In the genomic region with DNA sequence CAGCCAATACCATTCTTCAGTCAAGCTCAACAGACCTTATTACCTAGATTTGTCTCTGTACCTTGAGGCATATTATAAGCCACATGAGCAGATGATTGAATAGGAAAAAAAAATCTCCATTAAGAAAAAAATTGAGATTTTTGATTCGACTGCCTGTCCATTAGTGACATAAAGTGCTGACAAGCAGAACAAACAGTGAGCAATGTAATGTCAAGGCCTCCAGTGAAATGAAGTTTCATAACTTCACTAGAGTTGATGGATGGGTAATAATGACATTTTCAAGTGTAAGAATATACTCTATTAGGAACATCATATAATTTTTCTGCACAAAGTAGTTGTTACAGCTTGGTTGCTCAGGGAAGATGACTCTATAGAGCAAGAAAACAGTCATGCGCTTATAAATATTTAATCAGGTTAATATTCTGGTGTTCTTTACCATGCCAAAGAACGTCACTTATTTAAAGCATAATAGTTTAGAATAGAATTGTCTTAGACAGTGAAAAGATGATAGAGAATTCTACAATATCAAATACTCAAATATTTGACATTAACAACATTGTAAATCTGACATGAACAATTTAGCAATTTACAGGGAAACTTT, we compare ENCODE assay signal across 31 cellular contexts.
"Had no signal": no experiment of that assay in that cellular context is flagged by ENCODE, and none has a peak within 500 bp of the region (broad histone marks: within the 10 kb centered on the region; RNA-seq: fewer than 3 reads in every experiment).

No MANE protein-coding gene starts in this region.

- ATAC-seq: activated naive CD4-positive, alpha-beta T cell treated with anti-CD3 and anti-CD28 coated beads, Interleukin-2, amount 50 U/mL, for 72 hours; activated naive CD8-positive, alpha-beta T cell treated with anti-CD3 and anti-CD28 coated beads, Interleukin-2, amount 50 U/mL, for 24 hours; activated T-cell treated with anti-CD3 and anti-CD28 coated beads, Interleukin-2, amount 50 U/mL, for 4 hours; activated T-cell treated with anti-CD3 and anti-CD28 coated beads, Interleukin-2, amount 50 U/mL, for 72 hours; activated T-helper 17 cell treated with anti-CD3 and anti-CD28 coated beads, Interleukin-2, amount 50 U/mL, for 72 hours; body of pancreas had no signal

- H3K27ac ChIP-seq: adrenal gland, ascending aorta, body of pancreas, brain microvascular endothelial cell, breast epithelium, cardiac muscle cell had no signal

- H3K36me3 ChIP-seq: adrenal gland, ascending aorta, brain microvascular endothelial cell, breast epithelium, cardiac muscle cell had no signal

- H3K9me3 ChIP-seq: ascending aorta, body of pancreas, breast epithelium had no signal

- H3K4me3 ChIP-seq: adrenal gland, ascending aorta, body of pancreas, breast epithelium, cardiac muscle cell had no signal

- H3K27me3 ChIP-seq: adrenal gland, ascending aorta, body of pancreas, brain microvascular endothelial cell, breast epithelium, cardiac muscle cell had no signal

- DNase-seq: activated effector memory CD4-positive, alpha-beta T cell treated with anti-CD3 and anti-CD28 coated beads, Interleukin-2, amount 50 U/mL, for 16 hours; activated effector memory CD4-positive, alpha-beta T cell treated with Interleukin-2 at 50 U/mL for 16 hours; activated gamma-delta T cell; activated gamma-delta T cell treated with Interleukin-2 at 50 U/mL for 16 hours; activated naive CD4-positive, alpha-beta T cell; activated naive CD4-positive, alpha-beta T cell treated with anti-CD3 and anti-CD28 coated beads for 36 hours; activated naive CD4-positive, alpha-beta T cell treated with anti-CD3 and anti-CD28 coated beads, Interleukin-2, amount 10 ng/mL, durations not matched to agents 7 days and 5 days; activated naive CD4-positive, alpha-beta T cell treated with anti-CD3 and anti-CD28 coated beads, Interleukin-2, amount 50 U/mL, for 16 hours; activated naive CD4-positive, alpha-beta T cell treated with Interleukin-2 at 50 U/mL for 16 hours; activated naive CD8-positive, alpha-beta T cell treated with anti-CD3 and anti-CD28 coated beads for 36 hours; activated naive CD8-positive, alpha-beta T cell treated with anti-CD3 and anti-CD28 coated beads, Interleukin-2, amount 10 ng/mL, durations not matched to agents 7 days and 5 days; activated naive CD8-positive, alpha-beta T cell treated with anti-CD3 and anti-CD28 coated beads, Interleukin-2, amount 50 U/mL, for 24 hours; activated T-cell treated with anti-CD3 and anti-CD28 coated beads, Interleukin-2, amount 50 U/mL, for 24 hours; activated T-cell treated with anti-CD3 and anti-CD28 coated beads, Interleukin-2, amount 50 U/mL, for 4 hours; activated T-cell treated with anti-CD3 and anti-CD28 coated beads, Interleukin-2, amount 50 U/mL, for 48 hours; activated T-cell treated with anti-CD3 and anti-CD28 coated beads, Interleukin-2, amount 50 U/mL, for 72 hours; adrenal gland; amniotic stem cell; amygdala; anterior cingulate cortex; aorta; body of pancreas; brain microvascular endothelial cell; caudate nucleus; central memory CD4-positive, alpha-beta T cell; cerebellar nuclear complex had no signal

- H3K4me1 ChIP-seq: adrenal gland, ascending aorta, body of pancreas, breast epithelium had no signal
